In the genomic region with DNA sequence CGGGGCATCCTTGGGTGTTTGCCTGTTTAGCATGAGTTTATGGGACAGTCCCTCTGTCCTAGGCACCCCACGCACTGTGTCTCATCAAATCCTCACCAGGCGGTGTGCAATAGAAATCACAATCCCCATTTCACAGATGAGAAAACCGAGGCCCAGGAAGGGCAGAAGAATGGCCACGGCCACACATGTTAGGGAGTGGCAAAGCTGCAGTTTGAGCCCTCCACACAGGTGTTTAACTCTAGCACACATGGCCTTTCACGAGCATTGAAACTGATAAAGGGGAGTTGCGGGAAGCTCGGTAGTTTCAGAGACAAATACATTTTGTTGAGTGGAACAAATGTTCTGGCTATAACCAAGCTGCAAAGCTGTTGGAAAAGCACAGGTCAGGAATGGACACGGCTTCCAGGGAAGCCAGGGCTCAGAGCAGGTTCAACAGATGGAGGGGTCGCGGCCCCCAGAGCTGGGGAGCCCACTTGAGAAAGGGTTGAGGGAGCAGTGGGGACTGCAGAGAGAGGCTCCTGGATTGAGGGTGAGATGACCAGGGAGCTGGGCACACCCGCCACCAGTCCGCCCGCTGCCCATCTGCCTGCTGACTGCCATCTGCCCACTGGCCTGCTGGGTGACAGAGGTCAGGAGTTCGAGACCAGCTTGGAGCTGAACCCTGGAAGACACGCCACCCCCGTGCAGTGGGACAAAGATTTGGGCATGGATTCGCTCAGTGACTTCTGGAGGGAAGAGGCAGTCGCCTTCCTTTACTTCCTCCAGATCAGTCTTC, we compare ENCODE assay signal across 17 cellular contexts.
DNase-seq lines count a peak whose midpoint lies in the region; ATAC-seq, FAIRE-seq and TF ChIP-seq lines count a peak whose summit lies in the region.
"Had no signal": no experiment of that assay in that cellular context is flagged by ENCODE, and none has a peak within 500 bp of the region (broad histone marks: within the 10 kb centered on the region; RNA-seq: fewer than 3 reads in every experiment).

No MANE protein-coding gene starts in this region.

- H3K9me3 ChIP-seq in HepG2 (ENCODE audit: low read length), result no peaks in the 10 kb centered on the region
- no peaks in the 10 kb centered on the region for H3K9me3 ChIP-seq in right lobe of liver
- H3K9me3 ChIP-seq in RWPE2 (ENCODE audit: severe bottlenecking), result no peaks in the 10 kb centered on the region
- no peaks in the 10 kb centered on the region for H3K9me3 ChIP-seq in aorta (ENCODE audit: control insufficient read depth, low read length)
- H3K9me3 ChIP-seq in MG63, result no peaks in the 10 kb centered on the region
- no peaks in the 10 kb centered on the region for H3K9me3 ChIP-seq in stomach
- H3K9me3 ChIP-seq: BLaER1 treated with 17β-estradiol and CSF1 and Interleukin-3, amounts not matched to agents 10 nM and 100 nM had no signal

- CTCF ChIA-PET in HepG2 (lab: Yijun Ruan, JAX; ENCODE audit: low intra/inter-chr PET ratio, low total read pairs), result no interaction called here

- H3K27ac ChIP-seq in HepG2 (ENCODE audit: extremely low read length, insufficient read depth, low read length), result no peak overlapping the region
- H3K27ac ChIP-seq in right lobe of liver, result no peak overlapping the region
- H3K27ac ChIP-seq in RWPE2 (ENCODE audit: poor library complexity, severe bottlenecking), result no peak overlapping the region
- H3K27ac ChIP-seq in aorta (ENCODE audit: low read depth in 1 of 2, low read length in 2 of 2), result no peak overlapping the region
- H3K27ac ChIP-seq in stomach, result no peak overlapping the region
- H3K27ac ChIP-seq: BLaER1 treated with 17β-estradiol and CSF1 and Interleukin-3, amounts not matched to agents 10 nM and 100 nM had no signal

- no peak for TF ChIP-seq CTCF in HepG2 (CRISPR knock-in tag; IDR thresholded peaks at IDR 0.05)
- no peak for TF ChIP-seq CTCF in right lobe of liver (IDR thresholded peaks at IDR 0.05)
- TF ChIP-seq CTCF in RWPE2 (IDR thresholded peaks at IDR 0.05; ENCODE audit: poor library complexity, severe bottlenecking), result no peak
- no peak for TF ChIP-seq CTCF in stomach (IDR thresholded peaks at IDR 0.05)

- no peak overlapping the region for H3K9ac ChIP-seq in HepG2 (ENCODE audit: insufficient read depth, low read depth, low read length)
- H3K9ac ChIP-seq: BLaER1 treated with 17β-estradiol and CSF1 and Interleukin-3, amounts not matched to agents 10 nM and 100 nM had no signal

- no peak for FAIRE-seq in HepG2 (lab: Jason Lieb, UNC)
- FAIRE-seq: H54 had no signal

- no peak overlapping the region for H3K4me3 ChIP-seq in HepG2 (replicated peaks in 1 of 3; ENCODE audit: insufficient read depth in 1 of 3, low read depth in 2 of 3, low read length in 3 of 3)
- H3K4me3 ChIP-seq in right lobe of liver, result no peak overlapping the region
- H3K4me3 ChIP-seq in RWPE2 (ENCODE audit: severe bottlenecking), result no peak overlapping the region
- no peak overlapping the region for H3K4me3 ChIP-seq in aorta (ENCODE audit: low read length in 2 of 2)
- H3K4me3 ChIP-seq in MG63, result no peak overlapping the region
- no peak overlapping the region for H3K4me3 ChIP-seq in stomach
- H3K4me3 ChIP-seq: BLaER1 treated with 17β-estradiol and CSF1 and Interleukin-3, amounts not matched to agents 10 nM and 100 nM; GM23338 had no signal

- no peak overlapping the region for H2AFZ ChIP-seq in HepG2 (ENCODE audit: low read length)
- H2AFZ ChIP-seq: GM23338 had no signal

- intact Hi-C loops in HepG2 (cut with micrococcal nuclease; ENCODE audit: unreplicated experiment) (no loop called here), right lobe of liver (cut with DNase I) (no loop called here), posterior vena cava (cut with DNase I) (no loop called here), aorta (cut with DNase I) (no loop called here), stomach (cut with DNase I; ENCODE audit: low total_unique reads) (no loop called here)

- in situ Hi-C loops in HepG2 (cut with HindIII; ENCODE audit: extremely low pct_ligation_motif_present, low pct_unique_long_range_greater_than_20kb), result no loop called here

- H4K20me1 ChIP-seq in HepG2 (ENCODE audit: insufficient read depth, low read length), result no peaks in the 10 kb centered on the region
- H4K20me1 ChIP-seq: BLaER1 treated with 17β-estradiol and CSF1 and Interleukin-3, amounts not matched to agents 10 nM and 100 nM had no signal

- POLR2A ChIA-PET in HepG2 (lab: Yijun Ruan, JAX), result no interaction called here

- H3K4me1 ChIP-seq in HepG2 (ENCODE audit: insufficient read depth, low read length), result no peaks in the 10 kb centered on the region
- H3K4me1 ChIP-seq in right lobe of liver, result no peaks in the 10 kb centered on the region
- H3K4me1 ChIP-seq in RWPE2 (ENCODE audit: insufficient read depth, poor library complexity, severe bottlenecking), result no peaks in the 10 kb centered on the region
- H3K4me1 ChIP-seq in aorta (ENCODE audit: control insufficient read depth in 1 of 2, insufficient read depth in 2 of 2, low read length in 2 of 2), result no peaks in the 10 kb centered on the region
- H3K4me1 ChIP-seq in stomach, result no peaks in the 10 kb centered on the region
- H3K4me1 ChIP-seq: BLaER1 treated with 17β-estradiol and CSF1 and Interleukin-3, amounts not matched to agents 10 nM and 100 nM had no signal

- DNase-seq in HepG2 (ENCODE audit: low spot score) (no peak), right lobe of liver (no peak), RWPE2 (ENCODE audit: low spot score) (peak; percentile 19), posterior vena cava (ENCODE audit: low spot score) (peak; percentile 55), aorta (peak; percentile 16 to 62), MG63 (no peak), stomach (no peak), HUDEP-2 (lab: John Stamatoyannopoulos, UW; ENCODE audit: unreplicated experiment in 76 of 76) (no peak)
- DNase-seq: Calu3; CD8-positive, alpha-beta T cell; DMS79 treated with DMSO at 0.1 percent for 48 hours; GF-D8; HCEC 1CT; HFFc6 had no signal

- 2% methylated on average over 8 of the region's 19 CpGs for WGBS in HepG2 (ENCODE audit: low lambda C conversion rate)
- 72% methylated on average over 6 of the region's 19 CpGs for WGBS in right lobe of liver (ENCODE audit: insufficient coverage, low coverage, low lambda C conversion rate, missing lambda C conversion rate)
- WGBS in aorta, 2 donors, result 76 to 86% methylated on average over 18 to 19 of the region's 19 CpGs
- 80 to 85% (median 84%) methylated on average over 14 to 19 of the region's 19 CpGs for WGBS in stomach, 5 donors

- no peak for TF ChIP-seq EP300 in HepG2 (IDR thresholded peaks at IDR 0.05; ENCODE audit: low read depth in 2 of 2, low read length in 2 of 2)
- TF ChIP-seq EP300 in HepG2 (CRISPR knock-in tag; IDR thresholded peaks at IDR 0.05; ENCODE audit: borderline replicate concordance), result no peak
- TF ChIP-seq EP300 in stomach (IDR thresholded peaks at IDR 0.05), result no peak

- no TSS peak for BruUV-seq in HepG2 (replicated peaks; lab: Mats Ljungman, UMichigan)

- H3K79me2 ChIP-seq in HepG2 (ENCODE audit: insufficient read depth, low read length), result no peaks in the 10 kb centered on the region

- no peak overlapping the region for H3K4me2 ChIP-seq in HepG2 (ENCODE audit: low read depth, low read length)
- H3K4me2 ChIP-seq: BLaER1 treated with 17β-estradiol and CSF1 and Interleukin-3, amounts not matched to agents 10 nM and 100 nM; GM23338 had no signal

- H3K27me3 ChIP-seq in HepG2 (ENCODE audit: control insufficient read depth in 1 of 2, insufficient read depth in 2 of 2, low read length in 2 of 2) (peaks cover 0 to 3% of the 10 kb centered on the region in 2 experiments; a peak in 3 of 5 replicates), right lobe of liver (no peaks in the 10 kb centered on the region), RWPE2 (ENCODE audit: insufficient read depth, poor library complexity, severe bottlenecking) (no peaks in the 10 kb centered on the region), aorta (ENCODE audit: control insufficient read depth in 1 of 2, insufficient read depth in 2 of 2, low read length in 1 of 2) (no peaks in the 10 kb centered on the region), MG63 (no peaks in the 10 kb centered on the region), stomach (no peaks in the 10 kb centered on the region)
- H3K27me3 ChIP-seq: BLaER1 treated with 17β-estradiol and CSF1 and Interleukin-3, amounts not matched to agents 10 nM and 100 nM had no signal

- no peaks in the 10 kb centered on the region for H3K36me3 ChIP-seq in HepG2 (replicated peaks in 1 of 2; ENCODE audit: control insufficient read depth in 1 of 2, insufficient read depth in 2 of 2, low read length in 2 of 2)
- no peaks in the 10 kb centered on the region for H3K36me3 ChIP-seq in right lobe of liver
- H3K36me3 ChIP-seq in RWPE2 (ENCODE audit: low read depth), result no peaks in the 10 kb centered on the region
- no peaks in the 10 kb centered on the region for H3K36me3 ChIP-seq in aorta (ENCODE audit: control insufficient read depth in 1 of 2, insufficient read depth in 2 of 2, low read length in 1 of 2)
- H3K36me3 ChIP-seq in MG63, result no peaks in the 10 kb centered on the region
- H3K36me3 ChIP-seq in stomach, result no peaks in the 10 kb centered on the region
- H3K36me3 ChIP-seq: BLaER1 treated with 17β-estradiol and CSF1 and Interleukin-3, amounts not matched to agents 10 nM and 100 nM had no signal

- no peak for TF ChIP-seq RAD21 in HepG2 (CRISPR knock-in tag; IDR thresholded peaks at IDR 0.05)

- TF ChIP-seq POLR2A in HepG2 (IDR thresholded peaks at IDR 0.05; ENCODE audit: insufficient read depth in 1 of 2, low read depth in 2 of 2, low read length in 2 of 2) (no peak), right lobe of liver (IDR thresholded peaks at IDR 0.05) (no peak), stomach (IDR thresholded peaks at IDR 0.05) (no peak)

- ATAC-seq in HepG2 (no peak), right lobe of liver (no peak), RWPE2 (ENCODE audit: low read depth) (no peak), aorta (ENCODE audit: low FRiP score) (no peak)
- ATAC-seq: CD8-positive, alpha-beta T cell; GM23338 had no signal

TF ChIP-seq in HepG2, 621 proteins besides CTCF, POLR2A, EP300 and RAD21:
- peak; percentile 61 for TF ChIP-seq ZNF629 (CRISPR knock-in tag; conservative IDR thresholded peaks at IDR 0.05)
- no peak for TF ChIP-seq ZNF563 (CRISPR knock-in tag; IDR thresholded peaks at IDR 0.05)
- TF ChIP-seq POLR2AphosphoS2 (IDR thresholded peaks at IDR 0.05; ENCODE audit: low read depth, low read length), result no peak

Comparison
In these comparisons a context has a peak if more than half of its experiments do, and no peak if none do; other contexts are left out.
1. DNase-seq: peak in RWPE2 (single experiment), posterior vena cava (single experiment) and aorta (2 of 2); none in HepG2 (single experiment), right lobe of liver (0 of 3), MG63 (single experiment), stomach (single experiment) and HUDEP-2 (0 of 76).